23 cellular contexts compared by ENCODE assay signal in genomic region chr1:63548303-63548702, GRCh38. TPM values are rescaled to one million over a fixed set of nuclear protein-coding genes. Genes with fewer than 3 reads are reported as not detected.
A peak's percentile ranks its signal among the peaks of the same experiment; 100 is the strongest.
DNase-seq lines count a peak whose midpoint lies in the region; ATAC-seq and TF ChIP-seq lines count a peak whose summit lies in the region.
"Had no signal": no experiment of that assay in that cellular context is flagged by ENCODE, and none has a peak within 500 bp of the region (broad histone marks: within the 10 kb centered on the region; RNA-seq: fewer than 3 reads in every experiment).

No MANE protein-coding gene starts in this region.

- no peaks in the 10 kb centered on the region for H3K9me3 ChIP-seq in HEK293 (ENCODE audit: control insufficient read depth, insufficient read depth, low read depth, low read length)
- no peaks in the 10 kb centered on the region for H3K9me3 ChIP-seq in mesenchymal stem cell (ENCODE audit: control insufficient read depth, low read length)
- H3K9me3 ChIP-seq: BLaER1, SJCRH30 had no signal

- no peaks in the 10 kb centered on the region for H3K27me3 ChIP-seq in mesenchymal stem cell (ENCODE audit: control insufficient read depth in 1 of 2, insufficient read depth in 1 of 2, low read length in 2 of 2)
- H3K27me3 ChIP-seq: BLaER1, SJCRH30 had no signal

- POLR2A ChIA-PET in HEK293 (lab: Yijun Ruan, JAX) = no interaction called here

- H3K4me1 ChIP-seq in HEK293 (ENCODE audit: control insufficient read depth, insufficient read depth, low read length) (no peaks in the 10 kb centered on the region), mesenchymal stem cell (ENCODE audit: control insufficient read depth, insufficient read depth, low read depth, low read length) (no peaks in the 10 kb centered on the region)
- H3K4me1 ChIP-seq: BLaER1, SJCRH30 had no signal

- H3K9me3 Mint-ChIP-seq in type B pancreatic cell = no peaks in the 10 kb centered on the region
- H3K9me3 Mint-ChIP-seq: CD4-positive, alpha-beta memory T cell had no signal

- no peaks in the 10 kb centered on the region for H3K27me3 Mint-ChIP-seq in type B pancreatic cell
- H3K27me3 Mint-ChIP-seq: CD4-positive, alpha-beta memory T cell had no signal

- H2AFZ ChIP-seq in mesenchymal stem cell (ENCODE audit: low read depth, low read length) = no peak overlapping the region

- H3K36me3 ChIP-seq in HEK293 (ENCODE audit: control insufficient read depth in 2 of 2, insufficient read depth in 1 of 2, low read length in 2 of 2) (peaks cover 0 to 10% of the 10 kb centered on the region in 2 experiments; a peak in 2 of 3 replicates), mesenchymal stem cell (ENCODE audit: control insufficient read depth in 1 of 2, insufficient read depth in 2 of 2, low read depth in 1 of 2, low read length in 2 of 2) (peaks cover 0 to 19% of the 10 kb centered on the region in 2 experiments)

- no peak overlapping the region for H2AK5ac ChIP-seq in mesenchymal stem cell (ENCODE audit: low read length, severe bottlenecking)

- no peak overlapping the region for H2BK12ac ChIP-seq in mesenchymal stem cell (ENCODE audit: low read length in 2 of 2)

- no peak overlapping the region for H2BK15ac ChIP-seq in mesenchymal stem cell (ENCODE audit: low read depth, poor library complexity, severe bottlenecking)

- 86% methylated on average over 1 of the region's 2 CpGs for WGBS in mesenchymal stem cell

- no peaks in the 10 kb centered on the region for H3K4me1 Mint-ChIP-seq in type B pancreatic cell (ENCODE audit: unreplicated experiment)
- H3K4me1 Mint-ChIP-seq: CD4-positive, alpha-beta memory T cell had no signal

- H4K8ac ChIP-seq in mesenchymal stem cell (ENCODE audit: low read length) = no peak overlapping the region

- H3K4ac ChIP-seq in mesenchymal stem cell (ENCODE audit: low read depth in 1 of 2, low read length in 2 of 2) = no peak overlapping the region

- no peak overlapping the region for H3K18ac ChIP-seq in mesenchymal stem cell (ENCODE audit: low read depth in 1 of 2, low read length in 2 of 2)

- TF ChIP-seq CTCF in HEK293 (tag by site-specific recombination; IDR thresholded peaks at IDR 0.05) (no peak), type B pancreatic cell (conservative IDR thresholded peaks at IDR 0.05) (no peak)

- no peak overlapping the region for H3K4me2 ChIP-seq in mesenchymal stem cell (ENCODE audit: low read length, poor library complexity, severe bottlenecking)
- H3K4me2 ChIP-seq: BLaER1 had no signal

- DNase-seq in epithelial cell of prostate (ENCODE audit: low read depth, low spot score) = no peak
- DNase-seq in mesenchymal stem cell = no peak
- DNase-seq in T-helper 9 cell = no peak
- DNase-seq in type B pancreatic cell (ENCODE audit: extremely low spot score, unreplicated experiment) = no peak
- DNase-seq: CD4-positive, alpha-beta memory T cell; COR-L47; DMS53; MV-4-11; NCI-H1105; NCI-H1436 treated with DMSO at 0.1 percent for 48 hours; NCI-H187 treated with DMSO at 0.1 percent for 48 hours; NCI-H2107; NCI-H524 treated with DMSO at 0.1 percent for 48 hours; NCI-H774; PC-3; SJCRH30 had no signal

- H4K91ac ChIP-seq in mesenchymal stem cell (ENCODE audit: low read length) = no peak overlapping the region

- no peak overlapping the region for H2BK5ac ChIP-seq in mesenchymal stem cell (ENCODE audit: low read depth, low read length, poor library complexity, severe bottlenecking)

- no peaks in the 10 kb centered on the region for H3K79me1 ChIP-seq in mesenchymal stem cell (replicated peaks; ENCODE audit: low read length, poor library complexity, severe bottlenecking)

- peaks cover 10% of the 10 kb centered on the region for H3K36me3 Mint-ChIP-seq in type B pancreatic cell

- H3K27ac Mint-ChIP-seq in type B pancreatic cell = no peak overlapping the region

- no peak overlapping the region for H3K14ac ChIP-seq in mesenchymal stem cell (ENCODE audit: low read length in 2 of 2)

- CTCF ChIA-PET in HEK293 (lab: Yijun Ruan, JAX) = interaction anchor here (1.1 to 1.2 kb wide), 2 partner anchors 9 to 10 kb away, joined by 3 to 4 read pairs; no protein-coding TSS in a partner anchor

- no peak overlapping the region for H3K27ac ChIP-seq in HEK293 (ENCODE audit: extremely low read depth, low read depth, low read length)
- H3K27ac ChIP-seq in epithelial cell of prostate = peak overlapping the region; percentile 75
- no peak overlapping the region for H3K27ac ChIP-seq in mesenchymal stem cell (ENCODE audit: low read length, poor library complexity, severe bottlenecking)
- H3K27ac ChIP-seq in skin epidermis = peak overlapping the region in 12 of 21 experiments; percentile 3 to 70 (median 31)
- H3K27ac ChIP-seq: BLaER1, SJCRH30 had no signal

- no peak overlapping the region for H3K23ac ChIP-seq in mesenchymal stem cell (ENCODE audit: low read length in 2 of 2)

- peak overlapping the region; percentile 94 for H3K9ac ChIP-seq in mesenchymal stem cell (ENCODE audit: low read length)
- H3K9ac ChIP-seq: BLaER1 had no signal

- H2BK120ac ChIP-seq in mesenchymal stem cell (ENCODE audit: low read depth, low read length) = no peak overlapping the region

- H3K4me3 ChIP-seq in HEK293 (ENCODE audit: low read depth, low read length) (no peak overlapping the region), mesenchymal stem cell (ENCODE audit: insufficient read depth in 1 of 2, low read depth in 1 of 2, low read length in 2 of 2) (peak overlapping the region in 1 of 2 experiments; percentile 54), skin epidermis (no peak overlapping the region)
- H3K4me3 ChIP-seq: BLaER1, GM12878, SJCRH30 had no signal

- H3K4me3 Mint-ChIP-seq in type B pancreatic cell = no peak overlapping the region
- H3K4me3 Mint-ChIP-seq: CD4-positive, alpha-beta memory T cell had no signal

- ATAC-seq in HG02610 (IDR thresholded peaks at IDR 0.05; ENCODE audit: unreplicated experiment) (no peak), GM19328 (IDR thresholded peaks at IDR 0.05; ENCODE audit: unreplicated experiment) (no peak)
- ATAC-seq: GM12878, SK-N-SH treated with all-trans-retinoic acid at 6 μM for 48 hours had no signal

TF ChIP-seq in HEK293, 187 proteins besides CTCF, POLR2A, EP300 and RAD21:
- TF ChIP-seq ZNF558 (tag by site-specific recombination; IDR thresholded peaks at IDR 0.05) = peak; percentile 95
- no peak for TF ChIP-seq GLI4 (tag by site-specific recombination; IDR thresholded peaks at IDR 0.05)
- no peak for TF ChIP-seq ZSCAN23 (tag by site-specific recombination; IDR thresholded peaks at IDR 0.05)

RNA-seq across cellular contexts. Expression of gene EFCAB7, which starts 25.0 kb away (rescaled TPM):
- polyA plus RNA-seq in mesenchymal stem cell (2013, experiment 1 of 2) = 5.2 TPM
- 4.4 TPM for polyA plus RNA-seq in mesenchymal stem cell (2013, experiment 2 of 2)
- 5.1 and 10.2 TPM in 2 replicates for total RNA-seq in type B pancreatic cell (ENCODE audit: low replicate concordance)

RNA-seq across cellular contexts. Expression of gene ITGB3BP, which starts 25.3 kb away (rescaled TPM):
- polyA plus RNA-seq in mesenchymal stem cell (2013, experiment 1 of 2) = 20.0 TPM
- polyA plus RNA-seq in mesenchymal stem cell (2013, experiment 2 of 2) = 20.4 TPM
- total RNA-seq in type B pancreatic cell (ENCODE audit: low replicate concordance) = 25.0 and 39.9 TPM in 2 replicates

RNA-seq across cellular contexts. Expression of gene PGM1, which starts 44.9 kb away (rescaled TPM):
- polyA plus RNA-seq in mesenchymal stem cell (2013, experiment 1 of 2) = 22.1 TPM
- polyA plus RNA-seq in mesenchymal stem cell (2013, experiment 2 of 2) = 21.4 TPM
- total RNA-seq in type B pancreatic cell (ENCODE audit: low replicate concordance) = 32.4 and 32.9 TPM in 2 replicates

Comparison
In these comparisons a context has a peak if more than half of its experiments do, and no peak if none do; other contexts are left out.
1. H3K27ac ChIP-seq: peak in epithelial cell of prostate (single experiment) and skin epidermis (12 of 21); none in HEK293 (single experiment) and mesenchymal stem cell (single experiment).